9 cellular contexts compared by ENCODE assay signal in genomic region chr19:18097993-18098890, GRCh38. TPM values are rescaled to one million over a fixed set of nuclear protein-coding genes. Genes with fewer than 3 reads are reported as not detected.
DNase-seq lines count a peak whose midpoint lies in the region; ATAC-seq and TF ChIP-seq lines count a peak whose summit lies in the region.
"Had no signal": no experiment of that assay in that cellular context is flagged by ENCODE, and none has a peak within 500 bp of the region (broad histone marks: within the 10 kb centered on the region; RNA-seq: fewer than 3 reads in every experiment).

No MANE protein-coding gene starts in this region.

- peaks cover 4% of the 10 kb centered on the region for H3K36me3 Mint-ChIP-seq in Caco-2 (ENCODE audit: insufficient read depth, unreplicated experiment)
- no peaks in the 10 kb centered on the region for H3K36me3 Mint-ChIP-seq in natural killer cell treated with Interleukin-12 subunit alpha and Interleukin-12 subunit beta and Interleukin-15 and Interleukin-18, amount 100 ng/mL, for 72 hours

- H3K27ac ChIP-seq in IMR-90 (ENCODE audit: insufficient read depth, low read length) (no peak overlapping the region), mammary epithelial cell (ENCODE audit: insufficient read depth, low read depth, low read length) (no peak overlapping the region)

- H3K9me1 ChIP-seq in IMR-90 (ENCODE audit: insufficient read depth, low read length), result no peaks in the 10 kb centered on the region

- H4K5ac ChIP-seq in IMR-90 (ENCODE audit: low read depth, low read length), result no peak overlapping the region

- peak overlapping the region; percentile 79 for H2AK9ac ChIP-seq in IMR-90 (replicated peaks; ENCODE audit: low read depth, low read length, poor library complexity)

- H3K4ac ChIP-seq in IMR-90 (ENCODE audit: low read depth, low read length), result 0 out of 2 replicates have a peak overlapping the region, but pooled peaks have one; percentile 10

- WGBS in IMR-90 (ENCODE audit: extremely low coverage in 2 of 2, insufficient read length in 1 of 2), 2 experiments, result 80% methylated on average over 1 of the region's 22 CpGs; no CpG with 5 or more reads in 1 of the 2 experiments
- 44% methylated on average over 20 of the region's 22 CpGs for WGBS in mammary epithelial cell (ENCODE audit: low coverage, missing lambda C conversion rate)

- H3K18ac ChIP-seq in IMR-90 (ENCODE audit: low read depth, low read length), result no peak overlapping the region

- H3K4me1 ChIP-seq in Caco-2 (peaks cover 9% of the 10 kb centered on the region; the same call in 1 of the 2 replicates), IMR-90 (ENCODE audit: control insufficient read depth, insufficient read depth, low read length) (peaks cover 8% of the 10 kb centered on the region; the same call in 1 of the 2 replicates), mammary epithelial cell (ENCODE audit: insufficient read depth, low read length) (peaks cover 22% of the 10 kb centered on the region)

- H2BK5ac ChIP-seq in IMR-90 (ENCODE audit: low read depth, low read length, poor library complexity, severe bottlenecking), result no peak overlapping the region

- no peaks in the 10 kb centered on the region; the same call in 1 of the 2 replicates for H3K36me3 ChIP-seq in Caco-2 (ENCODE audit: control insufficient read depth, insufficient read depth, low read length)
- H3K36me3 ChIP-seq in IMR-90 (ENCODE audit: control insufficient read depth, insufficient read depth, low read length), result no peaks in the 10 kb centered on the region
- H3K36me3 ChIP-seq in mammary epithelial cell (ENCODE audit: insufficient read depth, low read length), result no peaks in the 10 kb centered on the region

- dilution Hi-C loops in IMR-90 (cut with HindIII; ENCODE audit: low sequenced_read_pairs, unreplicated experiment), result no loop called here
- dilution Hi-C loops in mammary epithelial cell (cut with HindIII; ENCODE audit: low sequenced_read_pairs), result no loop called here

- H3K4me2 ChIP-seq in IMR-90 (ENCODE audit: low read depth, low read length) (peak overlapping the region; percentile 82), mammary epithelial cell (ENCODE audit: insufficient read depth, low read depth, low read length) (peak overlapping the region; percentile 87)

- H3K27me3 Mint-ChIP-seq in Caco-2 (ENCODE audit: insufficient read depth, unreplicated experiment), result no peaks in the 10 kb centered on the region
- no peaks in the 10 kb centered on the region for H3K27me3 Mint-ChIP-seq in natural killer cell treated with Interleukin-12 subunit alpha and Interleukin-12 subunit beta and Interleukin-15 and Interleukin-18, amount 100 ng/mL, for 72 hours

- H4K91ac ChIP-seq in IMR-90 (ENCODE audit: insufficient read depth, low read depth, low read length), result no peak overlapping the region

- H3K56ac ChIP-seq in IMR-90 (ENCODE audit: extremely low read depth, insufficient read depth, low read length), result no peak overlapping the region

- no peaks in the 10 kb centered on the region for H3K9me3 Mint-ChIP-seq in Caco-2 (ENCODE audit: unreplicated experiment)
- no peaks in the 10 kb centered on the region for H3K9me3 Mint-ChIP-seq in natural killer cell treated with Interleukin-12 subunit alpha and Interleukin-12 subunit beta and Interleukin-15 and Interleukin-18, amount 100 ng/mL, for 72 hours

- CTCF ChIA-PET in Caco-2 (lab: Charles Lee), result no interaction called here
- CTCF ChIA-PET in IMR-90 (lab: Yijun Ruan, JAX), result no interaction called here
- CTCF ChIA-PET in mammary epithelial cell (lab: Charles Lee; ENCODE audit: low non-redundant PET), result interaction anchor here (0.6 kb wide), 1 partner anchor 35 kb away, joined by 26 read pairs; no protein-coding TSS in a partner anchor

- no peak for TF ChIP-seq RAD21 in IMR-90 (IDR thresholded peaks at IDR 0.05; ENCODE audit: low read length)

- H2AK5ac ChIP-seq in IMR-90 (ENCODE audit: low read depth, low read length), result no peak overlapping the region

- H3K79me2 ChIP-seq in mammary epithelial cell (ENCODE audit: insufficient read depth, low read length), result no peaks in the 10 kb centered on the region

- in situ Hi-C loops in IMR-90 (cut with MboI; ENCODE audit: low sequenced_read_pairs), result no loop called here
- in situ Hi-C loops in mammary epithelial cell (cut with MboI; ENCODE audit: low sequenced_read_pairs in 2 of 2), result no loop called here

- H4K20me1 ChIP-seq in IMR-90 (ENCODE audit: insufficient read depth, low read length) (no peaks in the 10 kb centered on the region), mammary epithelial cell (ENCODE audit: insufficient read depth, low read length) (no peaks in the 10 kb centered on the region)

- peak overlapping the region; percentile 59 for H3K23ac ChIP-seq in IMR-90 (ENCODE audit: low read depth, low read length)

- H2BK120ac ChIP-seq in IMR-90 (ENCODE audit: low read depth, low read length), result no peak overlapping the region

- DNase-seq in Caco-2 (no peak), IMR-90 (no peak), mammary epithelial cell (no peak), epidermal melanocyte (ENCODE audit: insufficient read length, low spot score) (no peak), GM03348 (ENCODE audit: low spot score) (no peak)
- DNase-seq in natural killer cell treated with Interleukin-12 subunit alpha and Interleukin-12 subunit beta and Interleukin-15 and Interleukin-18, amount 100 ng/mL, for 72 hours (ENCODE audit: low spot score), result no peak

- no peaks in the 10 kb centered on the region for H3K4me1 Mint-ChIP-seq in Caco-2 (ENCODE audit: low read depth, unreplicated experiment)
- peaks cover 21 to 22% of the 10 kb centered on the region in 2 donors for H3K4me1 Mint-ChIP-seq in natural killer cell treated with Interleukin-12 subunit alpha and Interleukin-12 subunit beta and Interleukin-15 and Interleukin-18, amount 100 ng/mL, for 72 hours (ENCODE audit: low read depth in 2 of 2)

- no peak overlapping the region for H3K14ac ChIP-seq in IMR-90 (replicated peaks; ENCODE audit: low read depth, low read length)

- H3K9me3 ChIP-seq in Caco-2 (no peaks in the 10 kb centered on the region), IMR-90 (ENCODE audit: control insufficient read depth, insufficient read depth, low read length) (no peaks in the 10 kb centered on the region), mammary epithelial cell (replicated peaks; ENCODE audit: insufficient read depth, low read length) (no peaks in the 10 kb centered on the region)

- intact Hi-C loops in Caco-2 (cut with micrococcal nuclease; ENCODE audit: unreplicated experiment) (no loop called here), IMR-90 (cut with micrococcal nuclease) (no loop called here), mammary epithelial cell (cut with micrococcal nuclease) (loop anchor here (5.0 kb wide), 1 partner anchor 36 kb away; no protein-coding TSS in a partner anchor)

- H3K4me3 Mint-ChIP-seq in Caco-2 (ENCODE audit: unreplicated experiment), result peak overlapping the region; percentile 67
- H3K4me3 Mint-ChIP-seq in natural killer cell treated with Interleukin-12 subunit alpha and Interleukin-12 subunit beta and Interleukin-15 and Interleukin-18, amount 100 ng/mL, for 72 hours, result peak overlapping the region; percentile 86

- no peak overlapping the region for H2BK20ac ChIP-seq in IMR-90 (ENCODE audit: low read depth, low read length)

- H3K27ac Mint-ChIP-seq in Caco-2 (ENCODE audit: unreplicated experiment), result no peak overlapping the region
- peak overlapping the region; percentile 26 to 82 for H3K27ac Mint-ChIP-seq in natural killer cell treated with Interleukin-12 subunit alpha and Interleukin-12 subunit beta and Interleukin-15 and Interleukin-18, amount 100 ng/mL, for 72 hours

- no peak for ATAC-seq in IMR-90 (ENCODE audit: low read depth)
- no peak for ATAC-seq in natural killer cell treated with Interleukin-12 subunit alpha and Interleukin-12 subunit beta and Interleukin-15 and Interleukin-18, amount 100 ng/mL, for 72 hours
- ATAC-seq in GM19328 (IDR thresholded peaks at IDR 0.05; ENCODE audit: unreplicated experiment), result no peak
- no peak for ATAC-seq in HG02885 (IDR thresholded peaks at IDR 0.05; ENCODE audit: poor library complexity, unreplicated experiment)

- H3K79me1 ChIP-seq in IMR-90 (ENCODE audit: low read depth in 1 of 2, low read length in 2 of 2), result no peaks in the 10 kb centered on the region

- H4K8ac ChIP-seq in IMR-90 (ENCODE audit: low read depth in 2 of 2, low read length in 2 of 2), result peak overlapping the region; percentile 13 to 42; a peak in 2 of 4 replicates

- no TSS peak for BruUV-seq in Caco-2 (replicated peaks; lab: Mats Ljungman, UMichigan)
- no TSS peak for BruUV-seq in IMR-90 (replicated peaks; lab: Mats Ljungman, UMichigan)
- no TSS peak for BruUV-seq in mammary epithelial cell (replicated peaks; lab: Mats Ljungman, UMichigan)

- H3K9ac ChIP-seq in IMR-90 (ENCODE audit: low read depth, low read length) (peak overlapping the region; percentile 50), mammary epithelial cell (ENCODE audit: insufficient read depth, low read length) (no peak overlapping the region)

- POLR2A ChIA-PET in Caco-2 (lab: Charles Lee), result interaction anchor here (0.6 kb wide), 1 partner anchor 239 kb away, joined by 7 read pairs; no protein-coding TSS in a partner anchor
- POLR2A ChIA-PET in IMR-90 (lab: Charles Lee; ENCODE audit: unreplicated experiment), result interaction anchor here (0.6 kb wide), 1 partner anchor 119 kb away, joined by 3 read pairs; no protein-coding TSS in a partner anchor

- H3K27me3 ChIP-seq in Caco-2 (replicated peaks; ENCODE audit: control insufficient read depth, insufficient read depth, low read length) (no peaks in the 10 kb centered on the region), IMR-90 (ENCODE audit: control insufficient read depth, insufficient read depth, low read length) (peaks cover 17% of the 10 kb centered on the region), mammary epithelial cell (ENCODE audit: insufficient read depth, low read length) (no peaks in the 10 kb centered on the region)

- no peak overlapping the region for H2BK15ac ChIP-seq in IMR-90 (ENCODE audit: low read depth, low read length)

- H3K4me3 ChIP-seq in Caco-2 (ENCODE audit: low read depth, low read length), result peak overlapping the region; percentile 51
- H3K4me3 ChIP-seq in IMR-90 (ENCODE audit: insufficient read depth, low read depth, low read length), result peak overlapping the region; percentile 42
- H3K4me3 ChIP-seq in mammary epithelial cell (replicated peaks in 1 of 3; ENCODE audit: insufficient read depth in 1 of 3, low read depth in 2 of 3, low read length in 3 of 3), result peak overlapping the region; percentile 47 to 59 (median 48)

- TF ChIP-seq CTCF in Caco-2 (IDR thresholded peaks at IDR 0.05; ENCODE audit: insufficient read depth in 1 of 2, low read depth in 1 of 2, low read length in 1 of 2, severe bottlenecking in 1 of 2, unreplicated experiment in 1 of 2), result no peak
- TF ChIP-seq CTCF in IMR-90 (conservative IDR thresholded peaks at IDR 0.05; ENCODE audit: low read depth, low read length), result no peak
- no peak for TF ChIP-seq CTCF in mammary epithelial cell (conservative IDR thresholded peaks at IDR 0.05 in 1 of 2, IDR thresholded peaks at IDR 0.05 in 1 of 2; ENCODE audit: extremely low read depth in 1 of 2, insufficient read depth in 1 of 2, low read depth in 1 of 2, low read length in 2 of 2)

- TF ChIP-seq POLR2A in IMR-90 (IDR thresholded peaks at IDR 0.05; ENCODE audit: low read depth, low read length), result no peak

- H2AFZ ChIP-seq in IMR-90 (replicated peaks; ENCODE audit: low read length, poor library complexity) (peak overlapping the region; percentile 82), mammary epithelial cell (ENCODE audit: low read depth, low read length) (peak overlapping the region; percentile 71)

RNA-seq across cellular contexts. Expression of gene MAST3, which starts 0.7 kb away (rescaled TPM):
- total RNA-seq in Caco-2 (2022), result 8.0 and 8.2 TPM in 2 replicates
- total RNA-seq in IMR-90 (2012; rRNA removed), result 1.3 and 1.4 TPM in 2 replicates
- polyA plus RNA-seq in IMR-90 (2012; rRNA removed), result 3.9 and 4.3 TPM in 2 replicates
- 2.5 and 4.0 TPM in 2 replicates for polyA plus RNA-seq in IMR-90 (2012; cell fraction: cytosol; rRNA removed)
- polyA plus RNA-seq in IMR-90 (2012; cell fraction: nucleus; rRNA removed; ENCODE audit: low replicate concordance), result 12.9 and 21.9 TPM in 2 replicates
- total RNA-seq in mammary epithelial cell, result 1 to 10 TPM; 3.8 to 7.0 TPM
- 2.3 TPM for polyA plus RNA-seq in mammary epithelial cell
- 8.9 TPM for polyA minus RNA-seq in mammary epithelial cell
- 10 to 100 TPM; 30.3 to 31.4 TPM for total RNA-seq in natural killer cell treated with Interleukin-12 subunit alpha and Interleukin-12 subunit beta and Interleukin-15 and Interleukin-18, amount 100 ng/mL, for 72 hours

RNA-seq across cellular contexts. Expression of gene IL12RB1, which starts 11.5 kb away (rescaled TPM):
- not detected in 2 replicates for total RNA-seq in Caco-2 (2022)
- total RNA-seq in IMR-90 (2012; rRNA removed), result not detected in 2 replicates
- polyA plus RNA-seq in IMR-90 (2012; rRNA removed), result not detected in 2 replicates
- polyA plus RNA-seq in IMR-90 (2012; cell fraction: cytosol; rRNA removed), result 0.08 TPM in 1 of 2 replicates, not detected in the other
- 0.11 TPM in 1 of 2 replicates, not detected in the other for polyA plus RNA-seq in IMR-90 (2012; cell fraction: nucleus; rRNA removed; ENCODE audit: low replicate concordance)
- total RNA-seq in mammary epithelial cell, result not detected
- polyA plus RNA-seq in mammary epithelial cell, result 0.03 TPM
- polyA minus RNA-seq in mammary epithelial cell, result not detected
- 100 to 1,000 TPM; 109 to 124 TPM for total RNA-seq in natural killer cell treated with Interleukin-12 subunit alpha and Interleukin-12 subunit beta and Interleukin-15 and Interleukin-18, amount 100 ng/mL, for 72 hours
- polyA plus RNA-seq: neural cell had no signal

RNA-seq across cellular contexts. Expression of gene PIK3R2, which starts 54.7 kb away (rescaled TPM):
- total RNA-seq in Caco-2 (2022), result 34.3 and 37.8 TPM in 2 replicates
- total RNA-seq in IMR-90 (2012; rRNA removed), result 8.9 and 12.2 TPM in 2 replicates
- 25.1 and 27.7 TPM in 2 replicates for polyA plus RNA-seq in IMR-90 (2012; rRNA removed)
- polyA plus RNA-seq in IMR-90 (2012; cell fraction: cytosol; rRNA removed), result 2.4 and 27.9 TPM in 2 replicates
- 33.3 and 53.0 TPM in 2 replicates for polyA plus RNA-seq in IMR-90 (2012; cell fraction: nucleus; rRNA removed; ENCODE audit: low replicate concordance)
- total RNA-seq in mammary epithelial cell, result 10 to 100 TPM; 37.2 to 49.7 TPM
- 22.5 TPM for polyA plus RNA-seq in mammary epithelial cell
- polyA minus RNA-seq in mammary epithelial cell, result 13.3 TPM
- 10 to 100 TPM; 12.6 to 20.1 TPM for total RNA-seq in natural killer cell treated with Interleukin-12 subunit alpha and Interleukin-12 subunit beta and Interleukin-15 and Interleukin-18, amount 100 ng/mL, for 72 hours

Comparison
In these comparisons a context has a peak if more than half of its experiments do, and no peak if none do; other contexts are left out.
1. RNA of gene IL12RB1, which starts 11.5 kb away (total RNA-seq): 109 to 124 TPM in natural killer cell treated with Interleukin-12 subunit alpha and Interleukin-12 subunit beta and Interleukin-15 and Interleukin-18, amount 100 ng/mL, for 72 hours; not detected in Caco-2, not detected in IMR-90 and not detected in mammary epithelial cell; every median in the first group is over 100 times any median in the second.
2. Peak in every context shown above with its lines, with median percentiles within 50 percentile points of each other: H3K4me3 ChIP-seq.